In the genomic region with DNA sequence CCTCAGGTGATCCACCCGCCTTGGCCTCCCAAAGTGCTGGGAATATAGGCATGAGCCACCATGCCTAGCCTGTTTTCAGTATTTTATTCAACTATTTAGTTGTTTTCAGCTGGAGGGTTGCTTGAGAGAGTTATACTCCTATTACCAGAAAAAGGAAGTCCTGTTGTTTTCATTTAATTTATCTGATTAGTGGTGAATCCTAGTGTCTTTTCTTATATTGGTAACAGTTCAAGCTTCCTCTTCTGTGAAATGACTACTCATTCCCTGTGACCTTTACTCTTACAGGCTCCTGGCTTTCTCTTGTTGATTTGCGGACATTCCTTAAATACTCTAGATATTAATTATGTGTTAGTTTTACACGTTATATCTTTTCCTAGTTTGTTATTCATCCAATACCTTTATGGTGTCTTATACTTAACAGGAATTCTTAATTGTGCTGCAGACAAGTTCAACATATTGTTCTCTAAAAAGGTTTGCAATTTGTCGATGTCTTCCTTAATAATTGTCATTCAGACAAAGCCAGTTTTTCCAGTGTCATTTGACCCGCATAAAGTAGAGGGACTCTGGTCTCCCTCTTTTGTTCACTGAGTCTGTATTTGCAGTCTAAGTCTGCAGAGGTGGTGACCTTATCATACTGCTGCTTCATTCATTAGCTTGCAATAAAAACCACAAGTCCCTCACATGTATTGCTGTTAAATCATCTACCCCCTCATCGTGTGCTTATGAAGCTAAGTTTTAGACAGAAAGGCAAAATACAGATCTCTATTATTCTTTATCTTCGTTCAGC, we compare ENCODE assay signal across 16 cellular contexts.
"Had no signal": no experiment of that assay in that cellular context is flagged by ENCODE, and none has a peak within 500 bp of the region (broad histone marks: within the 10 kb centered on the region; RNA-seq: fewer than 3 reads in every experiment).

No MANE protein-coding gene starts in this region.

- H3K27me3 ChIP-seq: foreskin keratinocyte, heart left ventricle, upper lobe of left lung had no signal

- H3K4me3 ChIP-seq: heart left ventricle, sigmoid colon, upper lobe of left lung had no signal

- H3K36me3 ChIP-seq: heart left ventricle, sigmoid colon, upper lobe of left lung had no signal

- H3K27ac ChIP-seq: foreskin keratinocyte, heart left ventricle, sigmoid colon, upper lobe of left lung had no signal

- DNase-seq: activated B cell treated with CpG ODN at 0.5 μM for 24 hours; activated CD4-positive, alpha-beta T cell treated with anti-CD3 and anti-CD28 coated beads, Interleukin-2, amount 10 ng/mL, durations not matched to agents 24 days and 14 days; activated naive CD4-positive, alpha-beta T cell treated with Interleukin-2 at 50 U/mL for 16 hours; activated naive CD8-positive, alpha-beta T cell treated with anti-CD3 and anti-CD28 coated beads, Interleukin-2, amount 50 U/mL, for 24 hours; foreskin keratinocyte; heart left ventricle; nucleus accumbens; sigmoid colon; stimulated activated CD4-positive, alpha-beta T cell treated with anti-CD3 and anti-CD28 coated beads, Interleukin-12 subunit alpha, Interleukin-12 subunit beta, amount 100 ng/mL, for 4 hours; stimulated activated naive CD4-positive, alpha-beta T cell; substantia nigra; upper lobe of left lung had no signal

- H3K4me1 ChIP-seq: foreskin keratinocyte, sigmoid colon had no signal

- ATAC-seq: activated naive CD8-positive, alpha-beta T cell treated with anti-CD3 and anti-CD28 coated beads, Interleukin-2, amount 50 U/mL, for 24 hours; foreskin keratinocyte; heart left ventricle; natural killer cell treated with Interleukin-12 subunit alpha and Interleukin-12 subunit beta and Interleukin-15 and Interleukin-18, amount 100 ng/mL, for 72 hours had no signal

- FAIRE-seq: astrocyte, colon, endothelial cell of umbilical vein had no signal

- H3K9me3 ChIP-seq: sigmoid colon, upper lobe of left lung had no signal
